ENCODE assay signal across 1 cellular context in the genomic region with DNA sequence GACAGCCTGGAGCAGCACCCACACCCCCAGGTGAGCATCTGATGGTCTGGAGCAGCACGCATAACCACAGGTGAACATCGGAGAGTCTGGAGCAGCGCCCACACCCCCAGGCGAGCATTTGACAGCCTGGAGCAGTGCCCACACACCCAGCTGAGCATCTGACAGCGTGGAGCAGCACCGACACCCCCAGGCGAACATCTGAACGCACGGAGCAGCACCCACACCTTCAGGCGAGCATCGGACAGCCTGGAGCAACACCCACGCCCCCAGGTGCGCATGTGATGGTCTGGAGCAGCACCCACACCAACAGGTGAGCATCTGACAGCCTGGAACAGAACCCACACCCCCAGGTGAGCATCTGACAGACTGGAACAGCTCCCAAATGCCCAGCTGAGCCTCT. TPM values are rescaled to one million over a fixed set of nuclear protein-coding genes. Genes with fewer than 3 reads are reported as not detected.
"Had no signal": no experiment of that assay in that cellular context is flagged by ENCODE, and none has a peak within 500 bp of the region (broad histone marks: within the 10 kb centered on the region; RNA-seq: fewer than 3 reads in every experiment).

No MANE protein-coding gene starts in this region.

RNA-seq across cellular contexts. Expression of a gene that starts 49.6 kb away (rescaled TPM):
- total RNA-seq: cardiac muscle cell had no signal
- polyA plus RNA-seq: cardiac muscle cell had no signal
